Comparison of ENCODE assay signal across 8 cellular contexts in the genomic region with DNA sequence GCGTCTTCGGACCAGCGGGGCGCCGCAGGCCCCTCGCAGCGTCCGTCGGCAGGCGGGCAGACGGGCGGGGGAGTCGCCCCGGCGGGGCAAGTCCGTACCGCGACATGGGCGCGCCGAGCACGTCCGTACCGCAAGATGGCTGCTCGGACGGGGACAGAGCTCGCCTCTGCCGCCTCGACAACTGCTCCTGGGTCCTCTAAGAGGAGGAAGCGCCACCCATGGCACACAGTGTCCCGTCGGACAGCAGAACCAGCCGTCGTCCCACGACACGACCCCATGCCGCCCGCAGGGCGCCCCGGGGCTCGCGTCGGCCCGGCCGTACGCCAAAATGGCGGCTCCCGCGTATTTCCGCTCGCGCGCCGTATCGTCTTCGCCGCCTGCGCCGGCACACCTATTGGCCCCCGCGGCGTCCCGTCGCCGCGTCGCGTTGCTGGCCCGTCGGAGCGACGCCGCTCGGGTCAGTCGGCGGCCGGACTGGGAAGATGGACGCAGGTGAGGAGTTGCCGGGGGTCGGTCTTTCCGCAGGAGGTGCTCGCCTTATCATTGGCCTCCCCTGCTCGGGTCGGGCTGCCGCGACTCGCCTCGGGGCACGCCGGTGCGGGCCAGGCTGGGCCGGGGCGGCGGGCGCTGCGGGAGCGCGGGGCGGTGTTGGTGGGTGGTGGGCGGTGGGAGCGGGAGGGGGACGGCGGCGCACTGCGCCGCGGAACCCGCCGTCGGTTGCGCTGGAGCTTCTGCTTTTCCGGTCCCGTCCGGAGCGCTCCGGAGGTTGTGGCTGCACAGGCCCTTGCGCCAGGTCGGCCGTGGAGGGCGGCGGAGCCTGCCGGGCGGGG. TPM values are rescaled to one million over a fixed set of nuclear protein-coding genes. Genes with fewer than 3 reads are reported as not detected.
DNase-seq lines count a peak whose midpoint lies in the region; ATAC-seq and TF ChIP-seq lines count a peak whose summit lies in the region.

A gene (plus strand): TSS at position 461 of the 830 bp plus-strand sequence. CDS start 22 bp downstream, at position 483.

- H3K4me2 ChIP-seq in DOHH2 (ENCODE audit: low read length): peak within 1 kb of the TSS; percentile 69

- H3K36me3 ChIP-seq in DOHH2 (ENCODE audit: control insufficient read depth, low read length) (peaks cover 53% of the 10 kb centered on the region), KOPT-K1 (ENCODE audit: insufficient read depth, low read length) (peaks cover 42% of the 10 kb centered on the region)

- no peaks in the 10 kb centered on the region for H3K27me3 Mint-ChIP-seq in nephron (ENCODE audit: low read depth)
- no peaks in the 10 kb centered on the region for H3K27me3 Mint-ChIP-seq in stimulated activated naive CD8-positive, alpha-beta T cell treated with anti-CD3 and anti-CD28 coated beads, Interleukin-15, amount 100 ng/mL, for 72 hours

- H3K4me3 ChIP-seq in DOHH2 (ENCODE audit: low read length) (peak within 1 kb of the TSS; percentile 89), fibroblast of the aortic adventitia (ENCODE audit: low read depth, low read length) (peak within 1 kb of the TSS; percentile 91)

- H3K9me3 Mint-ChIP-seq in nephron: no peaks in the 10 kb centered on the region
- peaks cover 0 to 12% of the 10 kb centered on the region in 2 donors for H3K9me3 Mint-ChIP-seq in stimulated activated naive CD8-positive, alpha-beta T cell treated with anti-CD3 and anti-CD28 coated beads, Interleukin-15, amount 100 ng/mL, for 72 hours

- peaks cover 7% of the 10 kb centered on the region; the same call in 1 of the 2 replicates for H4K20me1 ChIP-seq in DOHH2 (ENCODE audit: control insufficient read depth, insufficient read depth, low read depth, low read length)

- H3K9me3 ChIP-seq in DOHH2 (ENCODE audit: control insufficient read depth, insufficient read depth, low read length) (peaks cover 14% of the 10 kb centered on the region), KOPT-K1 (ENCODE audit: insufficient read depth, low read length, poor library complexity, severe bottlenecking) (peaks cover 12% of the 10 kb centered on the region)

- H3K36me3 Mint-ChIP-seq in nephron (ENCODE audit: low read depth): peaks cover 24% of the 10 kb centered on the region

- H3K27ac ChIP-seq in DOHH2 (ENCODE audit: low read depth, low read length): peak within 1 kb of the TSS; percentile 77
- peak within 1 kb of the TSS; percentile 94 for H3K27ac ChIP-seq in KOPT-K1 (ENCODE audit: low read depth, low read length, poor library complexity, severe bottlenecking)

- no peaks in the 10 kb centered on the region for H3K27me3 ChIP-seq in DOHH2 (ENCODE audit: control insufficient read depth, low read length)

- peaks cover 91% of the 10 kb centered on the region for H3K79me2 ChIP-seq in DOHH2 (ENCODE audit: control insufficient read depth, low read length)

- peak; percentile 72 for DNase-seq in activated effector memory CD4-positive, alpha-beta T cell treated with Interleukin-2 at 50 U/mL for 16 hours
- DNase-seq in fibroblast of the aortic adventitia (ENCODE audit: low read depth): peak; percentile 73
- DNase-seq in stimulated activated naive CD8-positive, alpha-beta T cell treated with anti-CD3 and anti-CD28 coated beads, Interleukin-15, amount 100 ng/mL, for 72 hours: peak; percentile 81 to 82

- H3K27ac Mint-ChIP-seq in nephron: peak within 1 kb of the TSS; percentile 68 to 95 (median 92)
- H3K27ac Mint-ChIP-seq in stimulated activated naive CD8-positive, alpha-beta T cell treated with anti-CD3 and anti-CD28 coated beads, Interleukin-15, amount 100 ng/mL, for 72 hours: peak within 1 kb of the TSS; percentile 89 to 95

- H3F3A ChIP-seq in DOHH2 (ENCODE audit: control insufficient read depth, insufficient read depth): peaks cover 5% of the 10 kb centered on the region; the same call in 1 of the 2 replicates

- peaks cover 56% of the 10 kb centered on the region for H3K4me1 Mint-ChIP-seq in nephron
- H3K4me1 Mint-ChIP-seq in stimulated activated naive CD8-positive, alpha-beta T cell treated with anti-CD3 and anti-CD28 coated beads, Interleukin-15, amount 100 ng/mL, for 72 hours: peaks cover 66% of the 10 kb centered on the region

- peak within 1 kb of the TSS; percentile 88 to 97 (median 96) for H3K4me3 Mint-ChIP-seq in nephron
- peak within 1 kb of the TSS; percentile 85 to 98 for H3K4me3 Mint-ChIP-seq in stimulated activated naive CD8-positive, alpha-beta T cell treated with anti-CD3 and anti-CD28 coated beads, Interleukin-15, amount 100 ng/mL, for 72 hours

- TF ChIP-seq CTCF in DOHH2 (IDR thresholded peaks at IDR 0.05; ENCODE audit: low read depth, low read length, poor library complexity, severe bottlenecking) (no peak), fibroblast of the aortic adventitia (IDR thresholded peaks at IDR 0.05; ENCODE audit: insufficient read depth, low read length) (no peak), nephron (IDR thresholded peaks at IDR 0.05; ENCODE audit: unreplicated experiment in 3 of 3) (no peak)

- H3K4me1 ChIP-seq in DOHH2 (ENCODE audit: control insufficient read depth, low read length): peaks cover 30% of the 10 kb centered on the region

- ATAC-seq in GM21737 (IDR thresholded peaks at IDR 0.05; ENCODE audit: unreplicated experiment): peak; percentile 61
- peak; percentile 78 for ATAC-seq in stimulated activated naive CD8-positive, alpha-beta T cell treated with anti-CD3 and anti-CD28 coated beads, Interleukin-15, amount 100 ng/mL, for 72 hours

- TF ChIP-seq POLR2A in Raji (IDR thresholded peaks at IDR 0.05; ENCODE audit: insufficient read depth, low read depth, low read length): peak; percentile 79

- no peaks in the 10 kb centered on the region for H3K9me2 ChIP-seq in DOHH2 (replicated peaks; ENCODE audit: control insufficient read depth, low read length)

RNA-seq across cellular contexts. Expression of the gene that starts here (rescaled TPM):
- 22.3 and 52.0 TPM in 2 replicates for total RNA-seq in fibroblast of the aortic adventitia (ENCODE audit: low replicate concordance)

Comparison
In these comparisons a context has a peak if more than half of its experiments do, and no peak if none do; other contexts are left out.
1. Peak in every context shown above with its lines: DNase-seq, ATAC-seq, H3K4me3 ChIP-seq and H3K27ac ChIP-seq.